In genomic region chr7:156640949-156641485, GRCh38 we compare ENCODE assay signal across 8 cellular contexts. TPM values are rescaled to one million over a fixed set of nuclear protein-coding genes. Genes with fewer than 3 reads are reported as not detected.
A peak's percentile ranks its signal among the peaks of the same experiment; 100 is the strongest.
DNase-seq lines count a peak whose midpoint lies in the region; ATAC-seq, FAIRE-seq and TF ChIP-seq lines count a peak whose summit lies in the region.

No MANE protein-coding gene starts in this region.

- RAD21 ChIA-PET in GM12878 (lab: Charles Lee; ENCODE audit: unreplicated experiment), result interaction anchor here (0.7 to 2.8 kb wide), 12 partner anchors 9 to 253 kb away, joined by 3 to 11 read pairs (median 4); no protein-coding TSS in a partner anchor

- no peak for TF ChIP-seq CTCF in C4-2B (conservative IDR thresholded peaks at IDR 0.05)
- no peak for TF ChIP-seq CTCF in GM12878 (IDR thresholded peaks at IDR 0.05 in 2 of 3, conservative IDR thresholded peaks at IDR 0.05 in 1 of 3; ENCODE audit: control insufficient read depth in 2 of 3, extremely low read depth in 1 of 3, insufficient read depth in 1 of 3, low read depth in 3 of 3, low read length in 3 of 3)

- H3K27ac ChIP-seq in C4-2B, result peak overlapping the region; percentile 95
- peak overlapping the region; percentile 91 for H3K27ac ChIP-seq in GM12878 (ENCODE audit: control insufficient read depth, insufficient read depth)

- TF ChIP-seq RAD21 in GM12878 (IDR thresholded peaks at IDR 0.05; ENCODE audit: insufficient read depth, low read depth, low read length), result no peak

- DNase-seq in GM19238 (ENCODE audit: insufficient read length, low spot score) (peak; percentile 39), RPMI7951 (ENCODE audit: low read depth) (peak; percentile 54), GM12878 (ENCODE audit: low read depth, low spot score) (no peak), islet precursor cell (peak; percentile 67), germinal center (ENCODE audit: low spot score) (no peak)
- DNase-seq in stimulated activated CD4-positive, alpha-beta T cell treated with anti-CD3 and anti-CD28 coated beads, Interleukin-2, amount 100 ng/mL, for 24 hours, result peak; percentile 49 to 68

- WGBS in GM12878 (ENCODE audit: insufficient coverage, insufficient replicate concordance, low lambda C conversion rate, missing lambda C conversion rate), result 5% methylated on average over 30 of the region's 30 CpGs

- CTCF ChIA-PET in GM12878 (lab: Yijun Ruan, JAX), result interaction anchor here (0.7 to 1.9 kb wide), 10 partner anchors 14 to 880 kb away, joined by 3 to 9 read pairs (median 4); no protein-coding TSS in a partner anchor

- intact Hi-C loops in GM12878 (cut with micrococcal nuclease; ENCODE audit: unreplicated experiment), result loop anchor here (2.0 to 10.0 kb wide), 3 partner anchors 92 to 826 kb away; partner anchors contain the start of gene SHH

- H3K36me3 ChIP-seq in GM12878 (ENCODE audit: control insufficient read depth in 2 of 2, insufficient read depth in 2 of 2, low read length in 1 of 2), result no peaks in the 10 kb centered on the region

- TF ChIP-seq POLR2A in GM12878 (IDR thresholded peaks at IDR 0.05; ENCODE audit: low read depth, low read length), result no peak; the same call in none of the 2 replicates

- ATAC-seq in HG03342 (IDR thresholded peaks at IDR 0.05; ENCODE audit: unreplicated experiment) (peak; percentile 61), GM12878 (peak; percentile 74)

- POLR2A ChIA-PET in GM12878 (lab: Charles Lee), result interaction anchor here (0.6 to 1.6 kb wide), 10 partner anchors 13 to 191 kb away, joined by 3 to 9 read pairs (median 4); no protein-coding TSS in a partner anchor

- in situ Hi-C loops in GM12878 (cut with MboI), result no loop called here

- no peaks in the 10 kb centered on the region for H3K27me3 ChIP-seq in GM12878 (replicated peaks in 1 of 2; ENCODE audit: control insufficient read depth in 2 of 2, insufficient read depth in 2 of 2, low read length in 1 of 2)

- H3K79me2 ChIP-seq in GM12878 (ENCODE audit: control insufficient read depth, insufficient read depth, low read length), result peaks cover 17% of the 10 kb centered on the region

- H3K4me1 ChIP-seq in GM12878 (ENCODE audit: control insufficient read depth, insufficient read depth, low read length), result peaks cover 7% of the 10 kb centered on the region

- SMC1A ChIA-PET in GM12878 (lab: Charles Lee; ENCODE audit: uncharacterized antibody, unreplicated experiment), result interaction anchor here (0.5 to 3.3 kb wide), 16 partner anchors 9 to 177 kb away, joined by 3 to 19 read pairs (median 4); no protein-coding TSS in a partner anchor

- no peak for TF ChIP-seq EP300 in GM12878 (IDR thresholded peaks at IDR 0.05; ENCODE audit: borderline replicate concordance in 1 of 2, control insufficient read depth in 1 of 2, low read depth in 2 of 2, low read length in 2 of 2)

- peak overlapping the region; percentile 94 for H3K9ac ChIP-seq in GM12878 (ENCODE audit: control insufficient read depth, insufficient read depth, low read length)

- BruUV-seq in GM12878 (replicated peaks; lab: Mats Ljungman, UMichigan), result TSS peak; percentile 92

- H4K20me1 ChIP-seq in GM12878 (ENCODE audit: control insufficient read depth, insufficient read depth), result no peaks in the 10 kb centered on the region

- peak overlapping the region; percentile 96 for H2AFZ ChIP-seq in GM12878 (ENCODE audit: control insufficient read depth, low read depth, low read length)

- peak overlapping the region; percentile 91 for H3K4me2 ChIP-seq in GM12878 (ENCODE audit: control insufficient read depth, insufficient read depth)

- peak overlapping the region; percentile 78 for H3K4me3 ChIP-seq in GM12878

- peak; percentile 59 for FAIRE-seq in GM12878 (lab: Jason Lieb, UNC)

- H3K9me3 ChIP-seq in GM12878 (replicated peaks; ENCODE audit: control insufficient read depth, insufficient read depth, low read length), result no peaks in the 10 kb centered on the region

TF ChIP-seq in GM12878, 131 proteins besides CTCF, POLR2A, EP300 and RAD21 (continues in another document):
- no peak for TF ChIP-seq NR2C2 (IDR thresholded peaks at IDR 0.05; ENCODE audit: borderline replicate concordance, control insufficient read depth, insufficient read length, low read depth)
- TF ChIP-seq ZNF207 (IDR thresholded peaks at IDR 0.05; ENCODE audit: borderline replicate concordance), result peak; percentile 25; the same call in 1 of the 2 replicates
- TF ChIP-seq YY1 (IDR thresholded peaks at IDR 0.05; ENCODE audit: low read depth, low read length), result no peak; the same call in 1 of the 2 replicates
- TF ChIP-seq RUNX3 (IDR thresholded peaks at IDR 0.05; ENCODE audit: low read length), result peak; percentile 41
- TF ChIP-seq ASH2L (IDR thresholded peaks at IDR 0.05; ENCODE audit: borderline replicate concordance, low read depth), result 0 out of 2 replicates have a peak, but pooled peaks have one; percentile 39
- TF ChIP-seq MTA2 (IDR thresholded peaks at IDR 0.05; ENCODE audit: low read depth), result 0 out of 2 replicates have a peak, but pooled peaks have one; percentile 36
- no peak for TF ChIP-seq PBX3 (IDR thresholded peaks at IDR 0.05; ENCODE audit: insufficient replicate concordance, low read depth, low read length)
- no peak for TF ChIP-seq RBBP5 (conservative IDR thresholded peaks at IDR 0.05)
- TF ChIP-seq BACH1 (IDR thresholded peaks at IDR 0.05; ENCODE audit: borderline replicate concordance), result 0 out of 2 replicates have a peak, but pooled peaks have one; percentile 47
- no peak for TF ChIP-seq MEF2A (IDR thresholded peaks at IDR 0.05; ENCODE audit: insufficient read depth, low read depth, low read length)
- TF ChIP-seq ZBTB11 (CRISPR knock-in tag; IDR thresholded peaks at IDR 0.05), result no peak
- TF ChIP-seq BCL11A (IDR thresholded peaks at IDR 0.05; ENCODE audit: low read depth, low read length), result no peak
- no peak; the same call in 1 of the 2 replicates for TF ChIP-seq LARP7 (IDR thresholded peaks at IDR 0.05)
- TF ChIP-seq STAT3 (IDR thresholded peaks at IDR 0.05; ENCODE audit: low read depth, low read length), result no peak
- no peak for TF ChIP-seq SRF (IDR thresholded peaks at IDR 0.05; ENCODE audit: low read depth in 2 of 2, low read length in 2 of 2)
- TF ChIP-seq STAT1 (conservative IDR thresholded peaks at IDR 0.05), result no peak

RNA-seq across cellular contexts. Expression of gene RNF32, which starts 0.4 kb away (rescaled TPM):
- total RNA-seq in RPMI7951 (2014; rRNA removed; shearing (Covaris generic)), result 1.3 and 1.7 TPM in 2 replicates
- 4.0 and 4.6 TPM in 2 replicates for total RNA-seq in GM12878 (2013; cell fraction: nucleolus; rRNA removed)
- total RNA-seq in GM12878 (2014; rRNA removed) (2.5 and 4.7 TPM in 2 replicates), GM12878 (2014; rRNA removed; fragmentation: Illumina TruSeq; extraction: Trizol) (2.6 and 3.5 TPM in 2 replicates), GM12878 (2021) (3.2 and 3.7 TPM in 2 replicates)
- 2.6 TPM for polyA plus RNA-seq in GM12878 (2011; ENCODE audit: low read depth)
- polyA plus RNA-seq in GM12878 (2011; rRNA removed) (3.0 and 4.7 TPM in 2 replicates), GM12878 (2014; fragmentation: Illumina TruSeq; extraction: Trizol) (5.1 and 7.2 TPM in 2 replicates), GM12878 (2014; fragmentation: Nextera tagmentation; extraction: Ambion mirVana) (1 to 10 TPM; 3.7 TPM), GM12878 (2014; rRNA removed) (4.5 and 5.5 TPM in 2 replicates), GM12878 (2016; fragmentation: Nextera tagmentation; extraction: Ambion mirVana) (1 to 10 TPM; 6.2 to 7.2 TPM)
- 1.6 and 1.9 TPM in 2 replicates for polyA plus RNA-seq in GM12878 (2011; cell fraction: cytosol; rRNA removed)
- polyA plus RNA-seq in GM12878 (2011; cell fraction: nucleus; rRNA removed), result 2.5 and 3.3 TPM in 2 replicates
- polyA plus RNA-seq in GM12878 (2012), result 2.7 and 3.9 TPM in 2 replicates
- 0.88 and 1.6 TPM in 2 replicates for polyA minus RNA-seq in GM12878 (2011; rRNA and poly(A)+ RNA removed)
- 0.80 TPM in 1 of 2 replicates, not detected in the other for polyA minus RNA-seq in GM12878 (2011; cell fraction: cytosol; rRNA and poly(A)+ RNA removed)
- 1.2 and 2.4 TPM in 2 replicates for polyA minus RNA-seq in GM12878 (2011; cell fraction: nucleus; rRNA and poly(A)+ RNA removed)

Comparison
In these comparisons a context has a peak if more than half of its experiments do, and no peak if none do; other contexts are left out.
1. DNase-seq: peak in GM19238 (single experiment), RPMI7951 (single experiment), islet precursor cell (single experiment) and stimulated activated CD4-positive, alpha-beta T cell treated with anti-CD3 and anti-CD28 coated beads, Interleukin-2, amount 100 ng/mL, for 24 hours (2 of 2); none in GM12878 (single experiment) and germinal center (single experiment).